6 cellular contexts compared by ENCODE assay signal in genomic region chr3:58704304-58704703, GRCh38. TPM values are rescaled to one million over a fixed set of nuclear protein-coding genes. Genes with fewer than 3 reads are reported as not detected.
"Had no signal": no experiment of that assay in that cellular context is flagged by ENCODE, and none has a peak within 500 bp of the region (broad histone marks: within the 10 kb centered on the region; RNA-seq: fewer than 3 reads in every experiment).

No MANE protein-coding gene starts in this region.

RNA-seq across cellular contexts. Expression of gene FAM3D, which starts 37.7 kb away (rescaled TPM):
- total RNA-seq: LHCN-M2, NCI-H460, PC-9, Right ventricle myocardium inferior, RPMI7951, SJCRH30 had no signal
